12 cellular contexts compared by ENCODE assay signal in genomic region chr5:96408276-96408777, GRCh38. TPM values are rescaled to one million over a fixed set of nuclear protein-coding genes. Genes with fewer than 3 reads are reported as not detected.
DNase-seq lines count a peak whose midpoint lies in the region; ATAC-seq and TF ChIP-seq lines count a peak whose summit lies in the region.
"Had no signal": no experiment of that assay in that cellular context is flagged by ENCODE, and none has a peak within 500 bp of the region (broad histone marks: within the 10 kb centered on the region; RNA-seq: fewer than 3 reads in every experiment).

No MANE protein-coding gene starts in this region.

- intact Hi-C loops in right cardiac atrium (cut with DNase I) (no loop called here), left ventricle myocardium inferior (cut with micrococcal nuclease) (no loop called here), vagina (cut with DNase I) (no loop called here), lower leg skin (cut with DNase I; ENCODE audit: low total_unique reads) (no loop called here)

- no peak overlapping the region for H3K27ac ChIP-seq in right cardiac atrium (ENCODE audit: low read length)
- no peak overlapping the region for H3K27ac ChIP-seq in left ventricle myocardium inferior (replicated peaks)
- H3K27ac ChIP-seq in vagina = peak overlapping the region; percentile 39
- H3K27ac ChIP-seq: cardiac muscle cell, testis had no signal

- peak in 2 of 3 donors; percentile 20 to 36 for DNase-seq in right cardiac atrium
- DNase-seq in left ventricle myocardium inferior = no peak
- DNase-seq in brain pericyte (ENCODE audit: low read depth, low spot score) = peak; percentile 43
- peak; percentile 14 for DNase-seq in hepatic stellate cell (ENCODE audit: low spot score)
- DNase-seq in vagina (ENCODE audit: extremely low spot score in 2 of 2) = no peak
- no peak for DNase-seq in NCI-H510A treated with DMSO at 0.1 percent for 48 hours (lab: John Stamatoyannopoulos, UW)
- DNase-seq in lower leg skin (ENCODE audit: low spot score in 2 of 2) = no peak
- DNase-seq: activated T-cell treated with anti-CD3 and anti-CD28 coated beads, Interleukin-2, amount 50 U/mL, for 4 hours; MV-4-11; testis had no signal

- H3K4me1 ChIP-seq in right cardiac atrium (ENCODE audit: control insufficient read depth, insufficient read depth, low read length) (no peaks in the 10 kb centered on the region), left ventricle myocardium inferior (peaks cover 6% of the 10 kb centered on the region), vagina (peaks cover 17% of the 10 kb centered on the region)
- H3K4me1 ChIP-seq: testis had no signal

- H3K9me3 ChIP-seq in right cardiac atrium (ENCODE audit: control insufficient read depth, low read length) (no peaks in the 10 kb centered on the region), left ventricle myocardium inferior (replicated peaks) (no peaks in the 10 kb centered on the region), vagina (no peaks in the 10 kb centered on the region)
- H3K9me3 ChIP-seq: testis had no signal

- H3K27me3 ChIP-seq in right cardiac atrium (ENCODE audit: control insufficient read depth, insufficient read depth) (no peaks in the 10 kb centered on the region), left ventricle myocardium inferior (ENCODE audit: low read depth) (no peaks in the 10 kb centered on the region), vagina (no peaks in the 10 kb centered on the region)
- H3K27me3 ChIP-seq: cardiac muscle cell, testis had no signal

- TF ChIP-seq CTCF in left ventricle myocardium inferior (IDR thresholded peaks at IDR 0.05; ENCODE audit: borderline replicate concordance) = no peak
- no peak for TF ChIP-seq CTCF in vagina (IDR thresholded peaks at IDR 0.05)
- no peak for TF ChIP-seq CTCF in lower leg skin (IDR thresholded peaks at IDR 0.05)

- WGBS in right cardiac atrium = 58% methylated on average over 11 of the region's 11 CpGs
- 40 to 44% methylated on average over 11 of the region's 11 CpGs for WGBS in lower leg skin, 2 donors

- H3K4me3 ChIP-seq in right cardiac atrium (ENCODE audit: low read length) = no peak overlapping the region
- no peak overlapping the region for H3K4me3 ChIP-seq in left ventricle myocardium inferior
- H3K4me3 ChIP-seq in vagina = no peak overlapping the region
- H3K4me3 ChIP-seq in lower leg skin (ENCODE audit: low read depth, poor library complexity, severe bottlenecking) = no peak overlapping the region
- H3K4me3 ChIP-seq: cardiac muscle cell, testis had no signal

- H3K36me3 ChIP-seq in left ventricle myocardium inferior (no peaks in the 10 kb centered on the region), vagina (no peaks in the 10 kb centered on the region)
- H3K36me3 ChIP-seq: cardiac muscle cell had no signal

- no peak for TF ChIP-seq POLR2A in vagina (IDR thresholded peaks at IDR 0.05)
- TF ChIP-seq POLR2A in lower leg skin (IDR thresholded peaks at IDR 0.05) = no peak

- ATAC-seq in right cardiac atrium (peak; percentile 50 to 73), HG02973 (IDR thresholded peaks at IDR 0.05; ENCODE audit: unreplicated experiment) (no peak)
- ATAC-seq: activated T-cell treated with anti-CD3 and anti-CD28 coated beads, Interleukin-2, amount 50 U/mL, for 4 hours had no signal

RNA-seq across cellular contexts. Expression of gene PCSK1, which starts 24.7 kb away (rescaled TPM):
- total RNA-seq in right cardiac atrium (1 to 10 TPM in 2 of 4 donors, under 1 TPM in 2; 0.34 to 1.6 (median 1.0) TPM), left ventricle myocardium inferior (0.38 TPM), vagina (1.7 TPM), lower leg skin (1 to 10 TPM in 2 of 4 donors, under 1 TPM in 1, not detected in 1; 0.65 to 1.4 (median 1.2) TPM)
- 0.14 TPM for polyA plus RNA-seq in right cardiac atrium
- total RNA-seq: activated T-cell treated with anti-CD3 and anti-CD28 coated beads, Interleukin-2, amount 50 U/mL, for 4 hours; cardiac muscle cell had no signal
- polyA plus RNA-seq: cardiac muscle cell had no signal

Comparison
In these comparisons a context has a peak if more than half of its experiments do, and no peak if none do; other contexts are left out.
1. DNase-seq: peak in right cardiac atrium (2 of 3), brain pericyte (single experiment) and hepatic stellate cell (single experiment); none in left ventricle myocardium inferior (single experiment), vagina (0 of 2), NCI-H510A treated with DMSO at 0.1 percent for 48 hours (single experiment) and lower leg skin (0 of 2).